Comparison of ENCODE assay signal across 28 cellular contexts in the genomic region with DNA sequence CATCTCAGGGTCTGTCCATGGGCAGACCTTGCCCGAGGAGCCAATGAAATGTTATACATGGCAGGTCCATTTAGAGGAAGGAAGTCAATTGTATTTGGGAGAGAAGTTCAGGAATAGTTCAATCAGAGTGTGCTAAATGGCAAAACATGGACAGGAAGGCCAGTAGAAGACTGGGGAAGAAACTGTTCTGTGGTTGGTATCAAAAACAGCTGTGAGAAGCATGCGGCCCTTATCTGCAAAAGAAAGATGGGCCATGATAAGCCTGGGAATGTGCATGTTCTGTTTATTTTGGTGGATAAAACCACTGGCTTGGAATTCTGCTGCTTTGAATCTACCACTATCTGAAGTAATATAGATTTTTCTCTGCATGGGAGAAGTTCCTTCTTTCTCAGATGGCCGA.
"Had no signal": no experiment of that assay in that cellular context is flagged by ENCODE, and none has a peak within 500 bp of the region (broad histone marks: within the 10 kb centered on the region; RNA-seq: fewer than 3 reads in every experiment).

No MANE protein-coding gene starts in this region.

- H3K4me1 Mint-ChIP-seq: activated T-helper 17 cell treated with anti-CD3 and anti-CD28 coated beads, Interleukin-2, amount 50 U/mL, for 72 hours had no signal

- H3K4me3 Mint-ChIP-seq: activated B cell treated with CpG ODN at 0.5 μM for 24 hours; activated CD4-positive, alpha-beta memory T cell treated with anti-CD3 and anti-CD28 coated beads for 36 hours; activated CD8-positive, alpha-beta T cell treated with anti-CD3 and anti-CD28 coated beads, Interleukin-2, amount 10 ng/mL, durations not matched to agents 7 days and 5 days; activated naive CD8-positive, alpha-beta T cell; activated T-cell treated with anti-CD3 and anti-CD28 coated beads, Interleukin-2, amount 50 U/mL, for 4 hours; activated T-helper 17 cell treated with anti-CD3 and anti-CD28 coated beads, Interleukin-2, amount 50 U/mL, for 72 hours; T-helper 17 cell; T-helper 2 cell treated with Interferon-gamma antibody and Interleukin-4, amounts not matched to agents 5 μg/mL and 100 μg/mL, for 36 hours had no signal

- H3K36me3 ChIP-seq: colonic mucosa, gastroesophageal sphincter, WERI-Rb-1 had no signal

- H3K27me3 ChIP-seq: body of pancreas, colonic mucosa, esophagus squamous epithelium, foreskin keratinocyte, gastroesophageal sphincter had no signal

- ATAC-seq: activated CD4-positive, CD25-positive, alpha-beta regulatory T cell treated with anti-CD3 and anti-CD28 coated beads, Interleukin-2, amount 50 U/mL, for 24 hours; activated CD8-positive, alpha-beta T cell treated with anti-CD3 and anti-CD28 coated beads, Interleukin-2, amount 10 ng/mL, durations not matched to agents 7 days and 5 days; activated T-cell treated with anti-CD3 and anti-CD28 coated beads, Interleukin-2, amount 50 U/mL, for 4 hours; activated T-helper 17 cell treated with anti-CD3 and anti-CD28 coated beads, Interleukin-2, amount 50 U/mL, for 72 hours; body of pancreas; foreskin keratinocyte; gastroesophageal sphincter; T-helper 17 cell had no signal

- H3K4me3 ChIP-seq: body of pancreas, colonic mucosa, esophagus squamous epithelium, gastroesophageal sphincter had no signal

- H3K27me3 Mint-ChIP-seq: activated B cell treated with CpG ODN at 0.5 μM for 24 hours; activated CD4-positive, alpha-beta memory T cell treated with anti-CD3 and anti-CD28 coated beads for 36 hours; activated naive CD8-positive, alpha-beta T cell; activated T-helper 17 cell treated with anti-CD3 and anti-CD28 coated beads, Interleukin-2, amount 50 U/mL, for 72 hours; T-helper 17 cell had no signal

- H3K27ac ChIP-seq: body of pancreas, colonic mucosa, epithelial cell of prostate, esophagus squamous epithelium, foreskin keratinocyte, gastroesophageal sphincter, WERI-Rb-1 had no signal

- H3K9me3 Mint-ChIP-seq: activated B cell treated with CpG ODN at 0.5 μM for 24 hours; activated CD4-positive, alpha-beta memory T cell treated with anti-CD3 and anti-CD28 coated beads for 36 hours; activated T-cell treated with anti-CD3 and anti-CD28 coated beads, Interleukin-2, amount 50 U/mL, for 4 hours; activated T-helper 17 cell treated with anti-CD3 and anti-CD28 coated beads, Interleukin-2, amount 50 U/mL, for 72 hours; T-helper 2 cell treated with Interferon-gamma antibody and Interleukin-4, amounts not matched to agents 5 μg/mL and 100 μg/mL, for 36 hours had no signal

- DNase-seq: activated B cell treated with CpG ODN at 0.5 μM for 24 hours; activated CD4-positive, alpha-beta memory T cell treated with anti-CD3 and anti-CD28 coated beads for 36 hours; activated CD4-positive, alpha-beta T cell treated with anti-CD3 and anti-CD28 coated beads for 48 hours; activated CD8-positive, alpha-beta T cell treated with anti-CD3 and anti-CD28 coated beads, Interleukin-2, amount 10 ng/mL, durations not matched to agents 7 days and 5 days; activated effector memory CD4-positive, alpha-beta T cell treated with Interleukin-2 at 50 U/mL for 16 hours; activated gamma-delta T cell treated with Interleukin-2 at 50 U/mL for 16 hours; activated naive CD4-positive, alpha-beta T cell treated with anti-CD3 and anti-CD28 coated beads, Interleukin-2, amount 50 U/mL, for 16 hours; activated naive CD4-positive, alpha-beta T cell treated with Interleukin-2 at 50 U/mL for 16 hours; activated T-cell treated with anti-CD3 and anti-CD28 coated beads, Interleukin-2, amount 50 U/mL, for 4 hours; amygdala; aorta; body of pancreas; caudate nucleus; cerebellar nuclear complex; colonic mucosa; effector CD8-positive, alpha-beta T cell; esophagus squamous epithelium; foreskin keratinocyte; T-helper 1 cell; T-helper 17 cell; T1000; WERI-Rb-1 had no signal

- H3K9me3 ChIP-seq: body of pancreas, colonic mucosa, esophagus squamous epithelium, gastroesophageal sphincter had no signal

- H3K4me1 ChIP-seq: colonic mucosa, foreskin keratinocyte, gastroesophageal sphincter had no signal

- H3K27ac Mint-ChIP-seq: activated B cell treated with CpG ODN at 0.5 μM for 24 hours; activated CD4-positive, alpha-beta memory T cell treated with anti-CD3 and anti-CD28 coated beads for 36 hours; activated CD8-positive, alpha-beta T cell treated with anti-CD3 and anti-CD28 coated beads, Interleukin-2, amount 10 ng/mL, durations not matched to agents 7 days and 5 days; activated naive CD8-positive, alpha-beta T cell; activated T-helper 17 cell treated with anti-CD3 and anti-CD28 coated beads, Interleukin-2, amount 50 U/mL, for 72 hours; T-helper 17 cell; T-helper 2 cell treated with Interferon-gamma antibody and Interleukin-4, amounts not matched to agents 5 μg/mL and 100 μg/mL, for 36 hours had no signal
